9 cellular contexts compared by ENCODE assay signal in genomic region chr9:91197232-91198181, GRCh38.
DNase-seq lines count a peak whose midpoint lies in the region; ATAC-seq and TF ChIP-seq lines count a peak whose summit lies in the region.
"Had no signal": no experiment of that assay in that cellular context is flagged by ENCODE, and none has a peak within 500 bp of the region (broad histone marks: within the 10 kb centered on the region; RNA-seq: fewer than 3 reads in every experiment).

No MANE protein-coding gene starts in this region.

- H2BK120ac ChIP-seq in mesendoderm (ENCODE audit: low read depth, low read length), result no peak overlapping the region

- H2BK5ac ChIP-seq in mesendoderm (ENCODE audit: low read length), result no peak overlapping the region

- peaks cover 0 to 5% of the 10 kb centered on the region in 2 donors for H3K36me3 Mint-ChIP-seq in CD14-positive monocyte
- peaks cover 12% of the 10 kb centered on the region for H3K36me3 Mint-ChIP-seq in dendritic cell treated with granulocyte-macrophage colony-stimulating factor and Interleukin-4, amounts not matched to agents 40 ng/mL and 50 ng/mL, for 4 days (ENCODE audit: low read depth)

- H3K23ac ChIP-seq in mesendoderm (ENCODE audit: low read length), result no peak overlapping the region

- H3K4me1 ChIP-seq in mesendoderm (ENCODE audit: control insufficient read depth, low read depth, low read length), result no peaks in the 10 kb centered on the region

- peaks cover 0 to 1% (median 0%) of the 10 kb centered on the region in 3 donors for H3K27me3 Mint-ChIP-seq in CD14-positive monocyte (ENCODE audit: low read depth in 3 of 3)
- H3K27me3 Mint-ChIP-seq in dendritic cell treated with granulocyte-macrophage colony-stimulating factor and Interleukin-4, amounts not matched to agents 40 ng/mL and 50 ng/mL, for 4 days, result no peaks in the 10 kb centered on the region
- H3K27me3 Mint-ChIP-seq: activated naive CD8-positive, alpha-beta T cell treated with anti-CD3 and anti-CD28 coated beads, Interleukin-2, amount 10 ng/mL, durations not matched to agents 7 days and 5 days had no signal

- no peaks in the 10 kb centered on the region for H3K27me3 ChIP-seq in mesendoderm (ENCODE audit: insufficient read depth, low read length, poor library complexity)

- H3K9ac ChIP-seq in mesendoderm (ENCODE audit: low read length), result no peak overlapping the region

- no peaks in the 10 kb centered on the region for H3K36me3 ChIP-seq in mesendoderm (ENCODE audit: control insufficient read depth, insufficient read depth, low read length)

- no peak for ATAC-seq in GM21423 (IDR thresholded peaks at IDR 0.05; ENCODE audit: unreplicated experiment)
- no peak for ATAC-seq in HG02623 (IDR thresholded peaks at IDR 0.05; ENCODE audit: unreplicated experiment)

- no peak overlapping the region for H3K18ac ChIP-seq in mesendoderm (ENCODE audit: low read length)

- H3K4ac ChIP-seq in mesendoderm (ENCODE audit: low read depth, low read length), result no peak overlapping the region

- no peak overlapping the region for H3K56ac ChIP-seq in mesendoderm (ENCODE audit: low read length)

- H3K4me3 Mint-ChIP-seq in CD14-positive monocyte, result peak overlapping the region; percentile 20 to 80
- no peak overlapping the region for H3K4me3 Mint-ChIP-seq in dendritic cell treated with granulocyte-macrophage colony-stimulating factor and Interleukin-4, amounts not matched to agents 40 ng/mL and 50 ng/mL, for 4 days
- H3K4me3 Mint-ChIP-seq: activated naive CD8-positive, alpha-beta T cell treated with anti-CD3 and anti-CD28 coated beads, Interleukin-2, amount 10 ng/mL, durations not matched to agents 7 days and 5 days had no signal

- no CpG with 5 or more reads among the region's 13 CpGs for WGBS in mesendoderm (ENCODE audit: extremely low coverage, insufficient coverage, low lambda C conversion rate)

- no peaks in the 10 kb centered on the region for H3K79me2 ChIP-seq in mesendoderm (ENCODE audit: control insufficient read depth, insufficient read depth, low read length)

- H3K27ac ChIP-seq in mesendoderm (ENCODE audit: low read depth, low read length), result no peak overlapping the region

- H2AK5ac ChIP-seq in mesendoderm (ENCODE audit: low read length), result no peak overlapping the region

- H2BK15ac ChIP-seq in mesendoderm (replicated peaks; ENCODE audit: low read depth), result no peak overlapping the region

- no peak overlapping the region for H4K8ac ChIP-seq in mesendoderm (ENCODE audit: low read depth, low read length)

- H4K5ac ChIP-seq in mesendoderm (ENCODE audit: low read length), result no peak overlapping the region

- no peak overlapping the region for H3K4me3 ChIP-seq in mesendoderm (ENCODE audit: low read length)

- peaks cover 0 to 3% (median 0%) of the 10 kb centered on the region in 7 donors for H3K9me3 Mint-ChIP-seq in CD14-positive monocyte
- peaks cover 19% of the 10 kb centered on the region for H3K9me3 Mint-ChIP-seq in dendritic cell treated with granulocyte-macrophage colony-stimulating factor and Interleukin-4, amounts not matched to agents 40 ng/mL and 50 ng/mL, for 4 days

- H3K27ac Mint-ChIP-seq in CD14-positive monocyte, result peak overlapping the region; percentile 99
- H3K27ac Mint-ChIP-seq in dendritic cell treated with granulocyte-macrophage colony-stimulating factor and Interleukin-4, amounts not matched to agents 40 ng/mL and 50 ng/mL, for 4 days, result peak overlapping the region; percentile 100
- H3K27ac Mint-ChIP-seq: activated naive CD8-positive, alpha-beta T cell treated with anti-CD3 and anti-CD28 coated beads, Interleukin-2, amount 10 ng/mL, durations not matched to agents 7 days and 5 days had no signal

- peaks cover 73% of the 10 kb centered on the region for H3K4me1 Mint-ChIP-seq in CD14-positive monocyte
- peaks cover 80% of the 10 kb centered on the region for H3K4me1 Mint-ChIP-seq in dendritic cell treated with granulocyte-macrophage colony-stimulating factor and Interleukin-4, amounts not matched to agents 40 ng/mL and 50 ng/mL, for 4 days (ENCODE audit: low read depth)

- no peak for TF ChIP-seq CTCF in CD14-positive monocyte (IDR thresholded peaks at IDR 0.05)

- peak; percentile 96 for DNase-seq in CD14-positive monocyte (ENCODE audit: low spot score)
- DNase-seq in NCI-H146 (lab: John Stamatoyannopoulos, UW), result peak; percentile 64
- DNase-seq in mesendoderm, result peak; percentile 37
- DNase-seq in T-helper 2 cell, result no peak
- no peak for DNase-seq in activated gamma-delta T cell (lab: John Stamatoyannopoulos, UW)
- DNase-seq: activated naive CD8-positive, alpha-beta T cell treated with anti-CD3 and anti-CD28 coated beads, Interleukin-2, amount 10 ng/mL, durations not matched to agents 7 days and 5 days had no signal

- H3K79me1 ChIP-seq in mesendoderm (ENCODE audit: low read length), result no peaks in the 10 kb centered on the region

- intact Hi-C loops in CD14-positive monocyte (cut with micrococcal nuclease), result loop anchor here (2.0 to 10.0 kb wide), 3 partner anchors 57 to 225 kb away; partner anchors contain the start of gene NFIL3 (in 1 of the 2)
- intact Hi-C loops in dendritic cell treated with granulocyte-macrophage colony-stimulating factor and Interleukin-4, amounts not matched to agents 40 ng/mL and 50 ng/mL, for 4 days (cut with micrococcal nuclease), result loop anchor here (1.0 to 2.0 kb wide), 2 partner anchors 46 to 61 kb away; no protein-coding TSS in a partner anchor

- no peak overlapping the region for H3K4me2 ChIP-seq in mesendoderm (ENCODE audit: low read length)

Comparison
In these comparisons a context has a peak if more than half of its experiments do, and no peak if none do; other contexts are left out.
1. DNase-seq: peak in CD14-positive monocyte (single experiment), NCI-H146 (single experiment) and mesendoderm (single experiment); none in T-helper 2 cell (0 of 5) and activated gamma-delta T cell (single experiment).